ENCODE assay signal across 1 cellular context in the genomic region with DNA sequence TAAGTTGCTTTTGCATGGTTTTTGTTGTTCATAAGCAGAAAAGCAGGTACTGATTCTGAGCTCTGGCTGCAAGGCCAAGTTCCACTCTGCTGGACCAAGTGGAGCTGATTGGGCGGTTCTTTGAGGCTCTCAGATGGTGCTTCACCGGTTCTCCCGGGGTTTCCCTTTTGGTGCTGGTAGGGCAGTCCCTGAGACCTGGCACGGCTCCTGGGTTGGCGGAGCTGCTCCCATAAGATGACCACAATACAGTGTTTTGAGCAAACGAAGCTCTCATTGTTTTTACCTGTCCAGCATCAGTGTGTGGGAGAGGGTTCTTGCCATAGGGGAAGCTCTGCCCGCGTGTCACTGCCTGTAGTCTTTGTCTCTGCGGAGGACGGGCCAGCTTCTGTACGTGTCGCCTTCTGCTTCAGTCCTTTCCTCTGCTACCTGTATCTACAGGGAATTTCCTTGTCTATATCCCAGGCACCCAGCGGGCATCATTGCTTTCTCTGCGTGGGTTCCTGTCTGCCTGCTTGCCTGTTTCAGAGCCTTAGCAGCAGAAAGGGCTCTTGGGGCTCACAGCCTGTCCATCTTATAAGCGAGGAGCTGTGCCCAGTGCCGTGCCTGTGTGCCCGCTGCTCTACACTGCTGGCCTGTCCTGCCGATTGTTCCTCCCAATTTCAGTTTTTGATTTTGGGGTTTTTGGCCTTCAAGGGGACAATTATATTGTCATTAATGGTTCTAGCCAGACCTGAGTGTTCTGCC.
TF ChIP-seq lines count a peak whose summit lies in the region.

No MANE protein-coding gene starts in this region.

TF ChIP-seq in GM12878, 131 proteins besides CTCF, POLR2A, EP300 and RAD21:
- TF ChIP-seq ZZZ3 (IDR thresholded peaks at IDR 0.05; ENCODE audit: control insufficient read depth, insufficient read length, low read depth) (no peak), GATAD2B (conservative IDR thresholded peaks at IDR 0.05; ENCODE audit: low read depth) (no peak), RUNX3 (IDR thresholded peaks at IDR 0.05; ENCODE audit: low read length) (peak; percentile 19; the same call in 1 of the 2 replicates), RFX5 (IDR thresholded peaks at IDR 0.05; ENCODE audit: low read depth, low read length) (no peak), WRNIP1 (IDR thresholded peaks at IDR 0.05; ENCODE audit: borderline replicate concordance, low read depth, low read length) (peak; percentile 14; the same call in 1 of the 2 replicates)
- TF ChIP-seq, protein P1, sequence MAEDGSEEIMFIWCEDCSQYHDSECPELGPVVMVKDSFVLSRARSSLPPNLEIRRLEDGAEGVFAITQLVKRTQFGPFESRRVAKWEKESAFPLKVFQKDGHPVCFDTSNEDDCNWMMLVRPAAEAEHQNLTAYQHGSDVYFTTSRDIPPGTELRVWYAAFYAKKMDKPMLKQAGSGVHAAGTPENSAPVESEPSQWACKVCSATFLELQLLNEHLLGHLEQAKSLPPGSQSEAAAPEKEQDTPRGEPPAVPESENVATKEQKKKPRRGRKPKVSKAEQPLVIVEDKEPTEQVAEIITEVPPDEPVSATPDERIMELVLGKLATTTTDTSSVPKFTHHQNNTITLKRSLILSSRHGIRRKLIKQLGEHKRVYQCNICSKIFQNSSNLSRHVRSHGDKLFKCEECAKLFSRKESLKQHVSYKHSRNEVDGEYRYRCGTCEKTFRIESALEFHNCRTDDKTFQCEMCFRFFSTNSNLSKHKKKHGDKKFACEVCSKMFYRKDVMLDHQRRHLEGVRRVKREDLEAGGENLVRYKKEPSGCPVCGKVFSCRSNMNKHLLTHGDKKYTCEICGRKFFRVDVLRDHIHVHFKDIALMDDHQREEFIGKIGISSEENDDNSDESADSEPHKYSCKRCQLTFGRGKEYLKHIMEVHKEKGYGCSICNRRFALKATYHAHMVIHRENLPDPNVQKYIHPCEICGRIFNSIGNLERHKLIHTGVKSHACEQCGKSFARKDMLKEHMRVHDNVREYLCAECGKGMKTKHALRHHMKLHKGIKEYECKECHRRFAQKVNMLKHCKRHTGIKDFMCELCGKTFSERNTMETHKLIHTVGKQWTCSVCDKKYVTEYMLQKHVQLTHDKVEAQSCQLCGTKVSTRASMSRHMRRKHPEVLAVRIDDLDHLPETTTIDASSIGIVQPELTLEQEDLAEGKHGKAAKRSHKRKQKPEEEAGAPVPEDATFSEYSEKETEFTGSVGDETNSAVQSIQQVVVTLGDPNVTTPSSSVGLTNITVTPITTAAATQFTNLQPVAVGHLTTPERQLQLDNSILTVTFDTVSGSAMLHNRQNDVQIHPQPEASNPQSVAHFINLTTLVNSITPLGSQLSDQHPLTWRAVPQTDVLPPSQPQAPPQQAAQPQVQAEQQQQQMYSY (CRISPR knock-in tag; IDR thresholded peaks at IDR 0.05): no peak
- TF ChIP-seq, protein P2, sequence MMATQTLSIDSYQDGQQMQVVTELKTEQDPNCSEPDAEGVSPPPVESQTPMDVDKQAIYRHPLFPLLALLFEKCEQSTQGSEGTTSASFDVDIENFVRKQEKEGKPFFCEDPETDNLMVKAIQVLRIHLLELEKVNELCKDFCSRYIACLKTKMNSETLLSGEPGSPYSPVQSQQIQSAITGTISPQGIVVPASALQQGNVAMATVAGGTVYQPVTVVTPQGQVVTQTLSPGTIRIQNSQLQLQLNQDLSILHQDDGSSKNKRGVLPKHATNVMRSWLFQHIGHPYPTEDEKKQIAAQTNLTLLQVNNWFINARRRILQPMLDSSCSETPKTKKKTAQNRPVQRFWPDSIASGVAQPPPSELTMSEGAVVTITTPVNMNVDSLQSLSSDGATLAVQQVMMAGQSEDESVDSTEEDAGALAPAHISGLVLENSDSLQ (IDR thresholded peaks at IDR 0.05): no peak
TF ChIP-seq in GM12878: peak in this region for 2.
